9 cellular contexts compared by ENCODE assay signal in the genomic region with DNA sequence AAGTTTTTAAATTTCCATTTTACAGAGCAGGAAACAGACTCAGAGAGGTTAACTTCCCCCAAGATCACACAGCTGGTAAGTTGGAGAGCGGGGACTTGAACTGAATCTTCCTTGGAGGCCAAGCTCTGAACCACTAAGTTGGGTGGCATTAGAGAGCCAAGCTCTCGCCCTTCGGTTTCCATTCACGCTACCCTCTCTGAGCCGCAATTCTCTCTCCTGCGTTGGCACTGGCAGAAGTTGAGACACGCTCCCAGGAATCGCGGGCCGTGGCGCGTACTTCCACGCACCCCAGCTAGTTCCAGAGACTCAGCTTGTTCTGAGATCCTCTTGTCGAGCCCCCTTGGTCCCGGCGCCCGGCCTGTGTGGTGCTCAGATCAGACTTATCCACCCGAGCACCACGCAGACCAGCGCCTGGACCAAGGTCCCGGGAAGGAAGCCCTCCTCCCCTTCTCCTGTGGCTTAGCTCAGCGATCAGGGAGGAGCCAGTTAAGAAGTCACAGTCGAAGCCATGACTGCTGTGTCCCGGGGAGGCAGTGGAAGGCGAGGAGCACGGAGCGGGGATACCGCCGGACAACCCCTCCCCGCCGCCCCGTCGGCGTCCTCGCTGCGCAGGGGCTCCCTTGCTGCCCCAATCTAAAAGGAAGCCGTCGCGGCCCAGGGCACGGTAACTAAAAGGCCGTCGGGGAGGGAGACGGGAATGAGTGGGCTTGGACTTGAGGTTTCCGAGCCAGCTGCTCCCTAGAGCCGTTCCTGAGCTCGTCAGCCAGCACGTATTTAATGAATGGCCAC. TPM values are rescaled to one million over a fixed set of nuclear protein-coding genes. Genes with fewer than 3 reads are reported as not detected.
DNase-seq lines count a peak whose midpoint lies in the region; ATAC-seq and TF ChIP-seq lines count a peak whose summit lies in the region.
"Had no signal": no experiment of that assay in that cellular context is flagged by ENCODE, and none has a peak within 500 bp of the region (broad histone marks: within the 10 kb centered on the region; RNA-seq: fewer than 3 reads in every experiment).

No MANE protein-coding gene starts in this region.

- H3K36me3 ChIP-seq in CD4-positive, alpha-beta memory T cell (ENCODE audit: insufficient read depth, low read length): no peaks in the 10 kb centered on the region
- no peaks in the 10 kb centered on the region for H3K36me3 ChIP-seq in colonic mucosa
- no peaks in the 10 kb centered on the region for H3K36me3 ChIP-seq in OCI-LY7 (ENCODE audit: insufficient read depth, low read length)

- DNase-seq in CD4-positive, alpha-beta memory T cell: no peak
- DNase-seq in colonic mucosa (no peak), OCI-LY7 (ENCODE audit: low spot score) (no peak), cortex of kidney (lab: John Stamatoyannopoulos, UW) (no peak), SKM-1 treated with dmso at 0.1 percent for 144 hours (lab: John Stamatoyannopoulos, UW; ENCODE audit: unreplicated experiment) (no peak)
- no peak for DNase-seq in naive thymus-derived CD8-positive, alpha-beta T cell
- DNase-seq: NCI-H510A had no signal

- peaks cover 0 to 5% (median 0%) of the 10 kb centered on the region in 8 donors for H3K9me3 Mint-ChIP-seq in CD4-positive, alpha-beta memory T cell
- no peaks in the 10 kb centered on the region for H3K9me3 Mint-ChIP-seq in naive thymus-derived CD8-positive, alpha-beta T cell

- H2AFZ ChIP-seq in OCI-LY7 (ENCODE audit: low read length): no peak overlapping the region

- CTCF ChIA-PET in CD4-positive, alpha-beta memory T cell (lab: Charles Lee; ENCODE audit: partially characterized antibody): interaction anchor here (0.9 to 5.7 kb wide), 17 partner anchors 8 to 477 kb away, joined by 3 to 55 read pairs (median 4); a partner anchor contains a TSS
- CTCF ChIA-PET in OCI-LY7 (lab: Charles Lee; ENCODE audit: unreplicated experiment): no interaction called here

- H3K4me2 ChIP-seq in OCI-LY7 (ENCODE audit: low read length): no peak overlapping the region

- H3K9me3 ChIP-seq in CD4-positive, alpha-beta memory T cell (ENCODE audit: control insufficient read depth in 1 of 2, low read length in 2 of 2): no peaks in the 10 kb centered on the region
- H3K9me3 ChIP-seq in colonic mucosa (no peaks in the 10 kb centered on the region), OCI-LY7 (ENCODE audit: low read length) (no peaks in the 10 kb centered on the region)

- H3K4me1 Mint-ChIP-seq in CD4-positive, alpha-beta memory T cell: peaks cover 18 to 46% (median 34%) of the 10 kb centered on the region in 4 donors
- H3K4me1 Mint-ChIP-seq in naive thymus-derived CD8-positive, alpha-beta T cell: peaks cover 10 to 57% (median 32%) of the 10 kb centered on the region in 4 donors

- H3K9ac ChIP-seq in colonic mucosa (ENCODE audit: low read depth in 2 of 2, low read length in 2 of 2): peak overlapping the region in 1 of 2 donors; percentile 24

- intact Hi-C loops in CD4-positive, alpha-beta memory T cell (cut with micrococcal nuclease): loop anchor here (5.0 kb wide), 1 partner anchor 880 kb away; a partner anchor contains a TSS
- intact Hi-C loops in colonic mucosa (cut with DNase I): no loop called here
- intact Hi-C loops in OCI-LY7 (cut with micrococcal nuclease; ENCODE audit: unreplicated experiment): no loop called here

- no TSS peak for BruUV-seq in OCI-LY7 (replicated peaks; lab: Mats Ljungman, UMichigan)

- peak; percentile 12 for ATAC-seq in HG02642 (IDR thresholded peaks at IDR 0.05; ENCODE audit: poor library complexity, unreplicated experiment)
- no peak for ATAC-seq in naive thymus-derived CD8-positive, alpha-beta T cell
- no peak for ATAC-seq in HG02588 (IDR thresholded peaks at IDR 0.05; ENCODE audit: unreplicated experiment)

- no peak overlapping the region for H3K27ac Mint-ChIP-seq in CD4-positive, alpha-beta memory T cell
- no peak overlapping the region for H3K27ac Mint-ChIP-seq in naive thymus-derived CD8-positive, alpha-beta T cell

- no peaks in the 10 kb centered on the region for H3K9me2 ChIP-seq in OCI-LY7 (ENCODE audit: insufficient read depth, low read length)

- H3K4me1 ChIP-seq in CD4-positive, alpha-beta memory T cell (ENCODE audit: insufficient read depth, low read length): peaks cover 28% of the 10 kb centered on the region
- H3K4me1 ChIP-seq in colonic mucosa: peaks cover 4% of the 10 kb centered on the region
- no peaks in the 10 kb centered on the region for H3K4me1 ChIP-seq in OCI-LY7 (ENCODE audit: insufficient read depth, low read length, poor library complexity, severe bottlenecking)

- peak overlapping the region in 7 of 8 donors; percentile 40 to 80 (median 71) for H3K4me3 Mint-ChIP-seq in CD4-positive, alpha-beta memory T cell
- peak overlapping the region; percentile 32 to 82 (median 64) for H3K4me3 Mint-ChIP-seq in naive thymus-derived CD8-positive, alpha-beta T cell

- H3K4me3 ChIP-seq in CD4-positive, alpha-beta memory T cell (ENCODE audit: low read length in 2 of 2): no peak overlapping the region
- H3K4me3 ChIP-seq in colonic mucosa (peak overlapping the region; percentile 16), OCI-LY7 (ENCODE audit: low read depth, low read length, poor library complexity, severe bottlenecking) (no peak overlapping the region)

- H3K27ac ChIP-seq in CD4-positive, alpha-beta memory T cell (ENCODE audit: low read depth, low read length): no peak overlapping the region
- H3K27ac ChIP-seq in colonic mucosa (no peak overlapping the region), OCI-LY7 (ENCODE audit: low read depth, low read length, poor library complexity, severe bottlenecking) (no peak overlapping the region)

- POLR2A ChIA-PET in CD4-positive, alpha-beta memory T cell (lab: Charles Lee; ENCODE audit: partially characterized antibody): no interaction called here
- POLR2A ChIA-PET in naive thymus-derived CD8-positive, alpha-beta T cell (lab: Charles Lee): no interaction called here
- POLR2A ChIA-PET in OCI-LY7 (lab: Charles Lee): interaction anchor here (0.6 kb wide), 1 partner anchor 289 kb away, joined by 3 read pairs; no protein-coding TSS in a partner anchor

- no peaks in the 10 kb centered on the region for H3K79me2 ChIP-seq in OCI-LY7 (ENCODE audit: insufficient read depth, low read depth, low read length)

- peaks cover 64% of the 10 kb centered on the region for H3K27me3 ChIP-seq in CD4-positive, alpha-beta memory T cell (ENCODE audit: insufficient read depth, low read length)
- peaks cover 79% of the 10 kb centered on the region for H3K27me3 ChIP-seq in colonic mucosa

- H3K36me3 Mint-ChIP-seq in CD4-positive, alpha-beta memory T cell: no peaks in the 10 kb centered on the region
- H3K36me3 Mint-ChIP-seq in naive thymus-derived CD8-positive, alpha-beta T cell: no peaks in the 10 kb centered on the region

- H4K20me1 ChIP-seq in OCI-LY7 (ENCODE audit: insufficient read depth, low read length): no peaks in the 10 kb centered on the region

- peaks cover 65 to 69% of the 10 kb centered on the region in 2 donors for H3K27me3 Mint-ChIP-seq in CD4-positive, alpha-beta memory T cell
- H3K27me3 Mint-ChIP-seq in naive thymus-derived CD8-positive, alpha-beta T cell: peaks cover 57 to 94% (median 73%) of the 10 kb centered on the region in 5 donors

- no peak for TF ChIP-seq CTCF in colonic mucosa (IDR thresholded peaks at IDR 0.05)
- TF ChIP-seq CTCF in OCI-LY7 (conservative IDR thresholded peaks at IDR 0.05; ENCODE audit: low read length): no peak

RNA-seq across cellular contexts. Expression of a gene that starts 29.5 kb away (rescaled TPM):
- total RNA-seq in CD4-positive, alpha-beta memory T cell: not detected
- not detected for polyA plus RNA-seq in CD4-positive, alpha-beta memory T cell
- not detected for total RNA-seq in colonic mucosa
- total RNA-seq in naive thymus-derived CD8-positive, alpha-beta T cell: not detected
- not detected for polyA plus RNA-seq in naive thymus-derived CD8-positive, alpha-beta T cell
- not detected in 2 replicates for total RNA-seq in OCI-LY7 (2014; rRNA removed; shearing (Covaris generic))
- not detected in 2 replicates for total RNA-seq in OCI-LY7 (2022)

RNA-seq across cellular contexts. Expression of a gene that starts 29.7 kb away (rescaled TPM):
- not detected for total RNA-seq in CD4-positive, alpha-beta memory T cell
- polyA plus RNA-seq in CD4-positive, alpha-beta memory T cell: not detected
- total RNA-seq in colonic mucosa (not detected), OCI-LY7 (2022) (not detected in 2 replicates)
- not detected for total RNA-seq in naive thymus-derived CD8-positive, alpha-beta T cell
- not detected for polyA plus RNA-seq in naive thymus-derived CD8-positive, alpha-beta T cell
- not detected in 2 replicates for total RNA-seq in OCI-LY7 (2014; rRNA removed; shearing (Covaris generic))
